Comparison of ENCODE assay signal across 1 cellular context in genomic region chr5:142357469-142358090, GRCh38.
TF ChIP-seq lines count a peak whose summit lies in the region.

No MANE protein-coding gene starts in this region.

TF ChIP-seq in HepG2, 621 proteins besides CTCF, POLR2A, EP300 and RAD21 (continued from another document and continues in another):
- TF ChIP-seq HNF1B (CRISPR knock-in tag; IDR thresholded peaks at IDR 0.05): peak; percentile 14; the same call in 1 of the 2 replicates
- TF ChIP-seq MNT (IDR thresholded peaks at IDR 0.05): no peak
- TF ChIP-seq ZNF687 (CRISPR knock-in tag; IDR thresholded peaks at IDR 0.05): no peak
- no peak for TF ChIP-seq ZNF33A (CRISPR knock-in tag; IDR thresholded peaks at IDR 0.05; ENCODE audit: borderline replicate concordance)
- TF ChIP-seq ETV6 (CRISPR knock-in tag; conservative IDR thresholded peaks at IDR 0.05): no peak
- TF ChIP-seq ELK4 (CRISPR knock-in tag; IDR thresholded peaks at IDR 0.05; ENCODE audit: borderline replicate concordance): no peak
- TF ChIP-seq ZNF563 (CRISPR knock-in tag; IDR thresholded peaks at IDR 0.05): 0 out of 2 replicates have a peak, but pooled peaks have one; percentile 17
- TF ChIP-seq NBN (conservative IDR thresholded peaks at IDR 0.05): no peak
- no peak for TF ChIP-seq LCORL (IDR thresholded peaks at IDR 0.05)
- TF ChIP-seq LCORL (CRISPR knock-in tag; IDR thresholded peaks at IDR 0.05): no peak
- TF ChIP-seq ZNF282 (IDR thresholded peaks at IDR 0.05; ENCODE audit: partially characterized antibody): no peak
- no peak for TF ChIP-seq NFATC3 (CRISPR knock-in tag; IDR thresholded peaks at IDR 0.05)
- no peak for TF ChIP-seq ZNF646 (CRISPR knock-in tag; IDR thresholded peaks at IDR 0.05)
- TF ChIP-seq AFF4 (CRISPR knock-in tag; IDR thresholded peaks at IDR 0.05): peak; percentile 57; the same call in 1 of the 2 replicates
- TF ChIP-seq ZNF564 (CRISPR knock-in tag; IDR thresholded peaks at IDR 0.05): no peak
- TF ChIP-seq TFDP2 (CRISPR knock-in tag; IDR thresholded peaks at IDR 0.05): no peak
- TF ChIP-seq KMT2B (CRISPR knock-in tag; IDR thresholded peaks at IDR 0.05): no peak
- no peak for TF ChIP-seq KDM2A (CRISPR knock-in tag; IDR thresholded peaks at IDR 0.05; ENCODE audit: borderline replicate concordance, low read depth)
- TF ChIP-seq TBP (CRISPR knock-in tag; IDR thresholded peaks at IDR 0.05): no peak
- peak; percentile 52; the same call in 1 of the 2 replicates for TF ChIP-seq MYNN (CRISPR knock-in tag; IDR thresholded peaks at IDR 0.05; ENCODE audit: low read depth)
- no peak for TF ChIP-seq MYC (CRISPR knock-in tag; IDR thresholded peaks at IDR 0.05; ENCODE audit: borderline replicate concordance)
- peak; percentile 72; the same call in 1 of the 2 replicates for TF ChIP-seq ZC3H4 (CRISPR knock-in tag; IDR thresholded peaks at IDR 0.05; ENCODE audit: borderline replicate concordance)
- TF ChIP-seq SRY (CRISPR knock-in tag; IDR thresholded peaks at IDR 0.05): no peak
- TF ChIP-seq PLRG1 (conservative IDR thresholded peaks at IDR 0.05): no peak
- no peak for TF ChIP-seq ZNF776 (CRISPR knock-in tag; IDR thresholded peaks at IDR 0.05)
- TF ChIP-seq ATF4 (CRISPR knock-in tag; IDR thresholded peaks at IDR 0.05): 0 out of 4 replicates have a peak, but pooled peaks of 1 of the 2 experiments have one; percentile 12
- no peak for TF ChIP-seq ZNF589 (CRISPR knock-in tag; conservative IDR thresholded peaks at IDR 0.05)
- no peak for TF ChIP-seq ATF2 (CRISPR knock-in tag; IDR thresholded peaks at IDR 0.05)
- TF ChIP-seq MIER2 (CRISPR knock-in tag; IDR thresholded peaks at IDR 0.05): no peak
